In genomic region chr19:20624560-20624959, GRCh38 we compare ENCODE assay signal across 1 cellular context.
TF ChIP-seq lines count a peak whose summit lies in the region.

No MANE protein-coding gene starts in this region.

TF ChIP-seq in H1, 55 proteins besides CTCF, POLR2A, EP300 and RAD21:
- peak; percentile 85 for TF ChIP-seq ZNF274 (IDR thresholded peaks at IDR 0.05; ENCODE audit: borderline replicate concordance, extremely low read depth, low read length)
TF ChIP-seq in H1: peak in this region for 1; not testable (repeated sequence) for 54.
